Comparison of ENCODE assay signal across 1 cellular context in genomic region chr7:47596502-47597202, GRCh38.
A peak's percentile ranks its signal among the peaks of the same experiment; 100 is the strongest.
TF ChIP-seq lines count a peak whose summit lies in the region.

No MANE protein-coding gene starts in this region.

TF ChIP-seq in HepG2, 621 proteins besides CTCF, POLR2A, EP300 and RAD21 (continued from another document):
- TF ChIP-seq ATF7 (IDR thresholded peaks at IDR 0.05) (no peak), ATF7 (CRISPR knock-in tag; IDR thresholded peaks at IDR 0.05) (no peak), ZNF562 (CRISPR knock-in tag; IDR thresholded peaks at IDR 0.05; ENCODE audit: borderline replicate concordance) (no peak), THRA (CRISPR knock-in tag; IDR thresholded peaks at IDR 0.05; ENCODE audit: borderline replicate concordance) (no peak), ZNF891 (CRISPR knock-in tag; IDR thresholded peaks at IDR 0.05) (0 out of 2 replicates have a peak, but pooled peaks have one; percentile 48), UBTF (CRISPR knock-in tag; IDR thresholded peaks at IDR 0.05) (no peak), SMARCC2 (IDR thresholded peaks at IDR 0.05) (no peak), CCDC6 (CRISPR knock-in tag; IDR thresholded peaks at IDR 0.05) (no peak), ZNF609 (CRISPR knock-in tag; IDR thresholded peaks at IDR 0.05; ENCODE audit: borderline replicate concordance) (0 out of 2 replicates have a peak, but pooled peaks have one; percentile 17), USF2 (IDR thresholded peaks at IDR 0.05; ENCODE audit: low read depth, low read length) (no peak), USF2 (CRISPR knock-in tag; IDR thresholded peaks at IDR 0.05; ENCODE audit: borderline replicate concordance) (no peak), BRD4 (CRISPR knock-in tag; IDR thresholded peaks at IDR 0.05) (no peak), ATF5 (CRISPR knock-in tag; IDR thresholded peaks at IDR 0.05; ENCODE audit: low read depth) (no peak), CENPT (CRISPR knock-in tag; IDR thresholded peaks at IDR 0.05; ENCODE audit: low read depth) (no peak), ZNF784 (CRISPR knock-in tag; IDR thresholded peaks at IDR 0.05; ENCODE audit: borderline replicate concordance) (no peak), ZNF761 (CRISPR knock-in tag; conservative IDR thresholded peaks at IDR 0.05) (0 out of 2 replicates have a peak, but pooled peaks have one; percentile 54), MIER3 (CRISPR knock-in tag; IDR thresholded peaks at IDR 0.05; ENCODE audit: borderline replicate concordance) (no peak), MAFK (conservative IDR thresholded peaks at IDR 0.05 in 1 of 2, IDR thresholded peaks at IDR 0.05 in 1 of 2; ENCODE audit: low read length in 2 of 2) (no peak), SOX13 (IDR thresholded peaks at IDR 0.05) (no peak), SOX13 (CRISPR knock-in tag; conservative IDR thresholded peaks at IDR 0.05 in 1 of 2, IDR thresholded peaks at IDR 0.05 in 1 of 2) (no peak), HNRNPH1 (optimal IDR thresholded peaks at IDR 0.05; ENCODE audit: low read depth, low read length) (no peak), HMGXB3 (CRISPR knock-in tag; IDR thresholded peaks at IDR 0.05; ENCODE audit: borderline replicate concordance) (no peak)
